ENCODE assay signal across 8 cellular contexts in genomic region chr1:201447911-201448871, GRCh38. TPM values are rescaled to one million over a fixed set of nuclear protein-coding genes. Genes with fewer than 3 reads are reported as not detected.
A peak's percentile ranks its signal among the peaks of the same experiment; 100 is the strongest.
DNase-seq lines count a peak whose midpoint lies in the region; ATAC-seq and TF ChIP-seq lines count a peak whose summit lies in the region.

No MANE protein-coding gene starts in this region.

- 28% methylated on average over 19 of the region's 20 CpGs for WGBS in suprapubic skin

- peak; percentile 88 for TF ChIP-seq CTCF in neural crest cell (conservative IDR thresholded peaks at IDR 0.05)
- TF ChIP-seq CTCF in suprapubic skin (IDR thresholded peaks at IDR 0.05), result peak; percentile 66 to 91

- no peaks in the 10 kb centered on the region for H3K36me3 Mint-ChIP-seq in activated T-cell treated with anti-CD3 and anti-CD28 coated beads, Interleukin-2, amount 50 U/mL, for 72 hours (ENCODE audit: insufficient read depth in 2 of 2)
- H3K36me3 Mint-ChIP-seq in neural crest cell (ENCODE audit: low read depth), result no peaks in the 10 kb centered on the region

- no peaks in the 10 kb centered on the region for H3K9me3 Mint-ChIP-seq in activated T-cell treated with anti-CD3 and anti-CD28 coated beads, Interleukin-2, amount 50 U/mL, for 72 hours
- H3K9me3 Mint-ChIP-seq in neural crest cell, result no peaks in the 10 kb centered on the region

- TF ChIP-seq POLR2A in suprapubic skin (IDR thresholded peaks at IDR 0.05), result no peak

- H3K4me3 Mint-ChIP-seq in activated T-cell treated with anti-CD3 and anti-CD28 coated beads, Interleukin-2, amount 50 U/mL, for 72 hours, result no peak overlapping the region
- H3K4me3 Mint-ChIP-seq in neural crest cell, result peak overlapping the region; percentile 2

- no peaks in the 10 kb centered on the region for H3K27me3 ChIP-seq in suprapubic skin

- H3K36me3 ChIP-seq in suprapubic skin, result no peaks in the 10 kb centered on the region

- H3K27ac ChIP-seq in suprapubic skin, result peak overlapping the region; percentile 16

- no peak for TF ChIP-seq EP300 in suprapubic skin (IDR thresholded peaks at IDR 0.05)

- DNase-seq in SKM-1 treated with dmso at 0.1 percent for 144 hours (lab: John Stamatoyannopoulos, UW; ENCODE audit: unreplicated experiment) (peak; percentile 54), SKM-1 (lab: John Stamatoyannopoulos, UW; ENCODE audit: unreplicated experiment) (no peak), NOMO-1 treated with dmso at 0.1 percent for 144 hours (lab: John Stamatoyannopoulos, UW; ENCODE audit: unreplicated experiment) (peak; percentile 13), fibroblast of the conjunctiva (ENCODE audit: low read depth) (peak; percentile 62), neural crest cell (ENCODE audit: low read depth, low spot score) (peak; percentile 73), suprapubic skin (ENCODE audit: low spot score in 2 of 2) (peak; percentile 88 to 89)
- peak; percentile 64 to 70 for DNase-seq in activated T-cell treated with anti-CD3 and anti-CD28 coated beads, Interleukin-2, amount 50 U/mL, for 72 hours

- H3K4me1 ChIP-seq in suprapubic skin, result peaks cover 32% of the 10 kb centered on the region

- no peak overlapping the region for H3K27ac Mint-ChIP-seq in activated T-cell treated with anti-CD3 and anti-CD28 coated beads, Interleukin-2, amount 50 U/mL, for 72 hours
- H3K27ac Mint-ChIP-seq in neural crest cell (ENCODE audit: unreplicated experiment), result peak overlapping the region; percentile 80

- H3K27me3 Mint-ChIP-seq in activated T-cell treated with anti-CD3 and anti-CD28 coated beads, Interleukin-2, amount 50 U/mL, for 72 hours (ENCODE audit: low read depth), result peaks cover 16% of the 10 kb centered on the region
- no peaks in the 10 kb centered on the region for H3K27me3 Mint-ChIP-seq in neural crest cell (ENCODE audit: low read depth)

- no peaks in the 10 kb centered on the region for H3K9me3 ChIP-seq in suprapubic skin

- peak; percentile 77 for ATAC-seq in HG03175 (IDR thresholded peaks at IDR 0.05; ENCODE audit: unreplicated experiment)
- peak; percentile 93 to 95 for ATAC-seq in activated T-cell treated with anti-CD3 and anti-CD28 coated beads, Interleukin-2, amount 50 U/mL, for 72 hours (replicated peaks in 1 of 2)

- H3K4me1 Mint-ChIP-seq in activated T-cell treated with anti-CD3 and anti-CD28 coated beads, Interleukin-2, amount 50 U/mL, for 72 hours (ENCODE audit: low read depth), result peaks cover 15% of the 10 kb centered on the region
- H3K4me1 Mint-ChIP-seq in neural crest cell, result peaks cover 43% of the 10 kb centered on the region

- H3K4me3 ChIP-seq in suprapubic skin, result no peak overlapping the region

RNA-seq across cellular contexts. Expression of gene PHLDA3, which starts 20.8 kb away (rescaled TPM):
- total RNA-seq in activated T-cell treated with anti-CD3 and anti-CD28 coated beads, Interleukin-2, amount 50 U/mL, for 72 hours, result 10 to 100 TPM; 10.7 to 25.6 TPM
- total RNA-seq in neural crest cell, result 10.7 and 12.6 TPM in 2 replicates
- total RNA-seq in suprapubic skin, result 10 to 100 TPM; 31.5 to 61.1 (median 44.5) TPM

RNA-seq across cellular contexts. Expression of gene TNNI1, which starts 26.7 kb away (rescaled TPM):
- total RNA-seq in activated T-cell treated with anti-CD3 and anti-CD28 coated beads, Interleukin-2, amount 50 U/mL, for 72 hours, result not detected
- total RNA-seq in neural crest cell (0.30 and 0.93 TPM in 2 replicates), suprapubic skin (under 1 TPM in 2 of 4 donors, not detected in 2; 0.23 to 0.44 TPM)

RNA-seq across cellular contexts. Expression of gene LAD1, which starts 49.1 kb away (rescaled TPM):
- total RNA-seq in activated T-cell treated with anti-CD3 and anti-CD28 coated beads, Interleukin-2, amount 50 U/mL, for 72 hours, result not detected
- not detected in 2 replicates for total RNA-seq in neural crest cell
- total RNA-seq in suprapubic skin, result 100 to 1,000 TPM; 175 to 303 (median 218) TPM

RNA-seq across cellular contexts. Expression of gene CSRP1, which starts 58.7 kb away (rescaled TPM):
- 10 to 100 TPM; 44.7 to 52.6 TPM for total RNA-seq in activated T-cell treated with anti-CD3 and anti-CD28 coated beads, Interleukin-2, amount 50 U/mL, for 72 hours
- total RNA-seq in neural crest cell, result 0.41 and 1.5 TPM in 2 replicates
- total RNA-seq in suprapubic skin, result 100 to 1,000 TPM; 379 to 436 (median 414) TPM

Comparison
In these comparisons a context has a peak if more than half of its experiments do, and no peak if none do; other contexts are left out.
1. RNA of gene LAD1, which starts 49.1 kb away (total RNA-seq): 175 to 303 TPM in suprapubic skin; not detected in activated T-cell treated with anti-CD3 and anti-CD28 coated beads, Interleukin-2, amount 50 U/mL, for 72 hours and not detected in neural crest cell; every median in the first group is over 100 times any median in the second.